ENCODE assay signal across 23 cellular contexts in genomic region chr12:33547084-33547483, GRCh38.
DNase-seq lines count a peak whose midpoint lies in the region; ATAC-seq, FAIRE-seq and TF ChIP-seq lines count a peak whose summit lies in the region.
"Had no signal": no experiment of that assay in that cellular context is flagged by ENCODE, and none has a peak within 500 bp of the region (broad histone marks: within the 10 kb centered on the region; RNA-seq: fewer than 3 reads in every experiment).

No MANE protein-coding gene starts in this region.

- no peak overlapping the region for H3K27ac ChIP-seq in HepG2 (ENCODE audit: extremely low read length, insufficient read depth, low read length)
- H3K27ac ChIP-seq in right lobe of liver: no peak overlapping the region
- H3K27ac ChIP-seq in body of pancreas: no peak overlapping the region
- no peak overlapping the region for H3K27ac ChIP-seq in pancreas
- H3K27ac ChIP-seq: 22Rv1; A549; BLaER1 treated with 17β-estradiol and CSF1 and Interleukin-3, amounts not matched to agents 10 nM and 100 nM; C4-2B had no signal

- no peaks in the 10 kb centered on the region for H3K36me3 ChIP-seq in HepG2 (replicated peaks in 1 of 2; ENCODE audit: control insufficient read depth in 1 of 2, insufficient read depth in 2 of 2, low read length in 2 of 2)
- no peaks in the 10 kb centered on the region for H3K36me3 ChIP-seq in right lobe of liver
- H3K36me3 ChIP-seq in body of pancreas (replicated peaks in 1 of 2; ENCODE audit: insufficient read depth in 1 of 2, low read depth in 2 of 2): no peaks in the 10 kb centered on the region
- no peaks in the 10 kb centered on the region for H3K36me3 ChIP-seq in pancreas
- H3K36me3 ChIP-seq: BLaER1 treated with 17β-estradiol and CSF1 and Interleukin-3, amounts not matched to agents 10 nM and 100 nM had no signal

- H3K79me2 ChIP-seq in HepG2 (ENCODE audit: insufficient read depth, low read length): no peaks in the 10 kb centered on the region

- DNase-seq in HepG2 (ENCODE audit: low spot score) (no peak), right lobe of liver (no peak), body of pancreas (peak in 1 of 4 donors; percentile 5), pancreas (peak in 1 of 6 donors; percentile 9), EL (no peak)
- no peak for DNase-seq in effector CD4-positive, alpha-beta T cell
- DNase-seq: AML-193; CD4-positive, alpha-beta memory T cell; CD4-positive, CD25-positive, alpha-beta regulatory T cell; CD8-positive, alpha-beta memory T cell; COR-L47; DMS 273 treated with DMSO at 0.1 percent for 48 hours; DMS53; DMS79; DND-41; GF-D8 had no signal

- H3K4me3 ChIP-seq in HepG2 (replicated peaks in 1 of 3; ENCODE audit: insufficient read depth in 1 of 3, low read depth in 2 of 3, low read length in 3 of 3) (no peak overlapping the region), right lobe of liver (no peak overlapping the region), body of pancreas (no peak overlapping the region), pancreas (no peak overlapping the region)
- H3K4me3 ChIP-seq: A549; BLaER1 treated with 17β-estradiol and CSF1 and Interleukin-3, amounts not matched to agents 10 nM and 100 nM had no signal

- in situ Hi-C loops in HepG2 (cut with HindIII; ENCODE audit: extremely low pct_ligation_motif_present, low pct_unique_long_range_greater_than_20kb): no loop called here

- H4K20me1 ChIP-seq in HepG2 (ENCODE audit: insufficient read depth, low read length): no peaks in the 10 kb centered on the region
- H4K20me1 ChIP-seq: BLaER1 treated with 17β-estradiol and CSF1 and Interleukin-3, amounts not matched to agents 10 nM and 100 nM had no signal

- FAIRE-seq in HepG2 (lab: Jason Lieb, UNC) (no peak), pancreas (lab: Jason Lieb, UNC) (no peak)
- FAIRE-seq: A549, G401.6, GM12891, GM19239 had no signal

- WGBS in HepG2 (ENCODE audit: low lambda C conversion rate): 0% methylated on average over 3 of the region's 3 CpGs
- 69% methylated on average over 3 of the region's 3 CpGs for WGBS in right lobe of liver (ENCODE audit: insufficient coverage, low coverage, low lambda C conversion rate, missing lambda C conversion rate)
- WGBS in body of pancreas, 2 donors: 25% methylated on average over 3 of the region's 3 CpGs
- WGBS in pancreas, 2 donors: 26 to 37% methylated on average over 3 of the region's 3 CpGs

- TF ChIP-seq RAD21 in HepG2 (CRISPR knock-in tag; IDR thresholded peaks at IDR 0.05): no peak

- TF ChIP-seq EP300 in HepG2 (IDR thresholded peaks at IDR 0.05; ENCODE audit: low read depth in 2 of 2, low read length in 2 of 2) (no peak), HepG2 (CRISPR knock-in tag; IDR thresholded peaks at IDR 0.05; ENCODE audit: borderline replicate concordance) (no peak)

- TF ChIP-seq CTCF in HepG2 (CRISPR knock-in tag; IDR thresholded peaks at IDR 0.05) (no peak), right lobe of liver (IDR thresholded peaks at IDR 0.05) (no peak), body of pancreas (IDR thresholded peaks at IDR 0.05) (no peak), pancreas (IDR thresholded peaks at IDR 0.05) (no peak)

- H3K4me1 ChIP-seq in HepG2 (ENCODE audit: insufficient read depth, low read length) (no peaks in the 10 kb centered on the region), right lobe of liver (no peaks in the 10 kb centered on the region), body of pancreas (no peaks in the 10 kb centered on the region), pancreas (no peaks in the 10 kb centered on the region)
- H3K4me1 ChIP-seq: A549; BLaER1 treated with 17β-estradiol and CSF1 and Interleukin-3, amounts not matched to agents 10 nM and 100 nM had no signal

- H3K4me2 ChIP-seq in HepG2 (ENCODE audit: low read depth, low read length): no peak overlapping the region
- H3K4me2 ChIP-seq: A549; BLaER1 treated with 17β-estradiol and CSF1 and Interleukin-3, amounts not matched to agents 10 nM and 100 nM had no signal

- intact Hi-C loops in HepG2 (cut with micrococcal nuclease; ENCODE audit: unreplicated experiment) (no loop called here), right lobe of liver (cut with DNase I) (no loop called here), body of pancreas (cut with DNase I) (no loop called here), pancreas (cut with DNase I) (no loop called here)

- TF ChIP-seq POLR2A in HepG2 (IDR thresholded peaks at IDR 0.05; ENCODE audit: insufficient read depth in 1 of 2, low read depth in 2 of 2, low read length in 2 of 2): no peak
- no peak for TF ChIP-seq POLR2A in right lobe of liver (IDR thresholded peaks at IDR 0.05)
- TF ChIP-seq POLR2A in body of pancreas (IDR thresholded peaks at IDR 0.05): no peak

- CTCF ChIA-PET in HepG2 (lab: Yijun Ruan, JAX; ENCODE audit: low intra/inter-chr PET ratio, low total read pairs): no interaction called here

- H2AFZ ChIP-seq in HepG2 (ENCODE audit: low read length): no peak overlapping the region

- H3K27me3 ChIP-seq in HepG2 (ENCODE audit: control insufficient read depth in 1 of 2, insufficient read depth in 2 of 2, low read length in 2 of 2): no peaks in the 10 kb centered on the region; a peak in 1 of 5 replicates
- no peaks in the 10 kb centered on the region for H3K27me3 ChIP-seq in right lobe of liver
- no peaks in the 10 kb centered on the region for H3K27me3 ChIP-seq in body of pancreas
- no peaks in the 10 kb centered on the region for H3K27me3 ChIP-seq in pancreas
- H3K27me3 ChIP-seq: BLaER1 treated with 17β-estradiol and CSF1 and Interleukin-3, amounts not matched to agents 10 nM and 100 nM had no signal

- no peak overlapping the region for H3K9ac ChIP-seq in HepG2 (ENCODE audit: insufficient read depth, low read depth, low read length)
- H3K9ac ChIP-seq: BLaER1 treated with 17β-estradiol and CSF1 and Interleukin-3, amounts not matched to agents 10 nM and 100 nM had no signal

- ATAC-seq in HepG2: no peak
- no peak for ATAC-seq in right lobe of liver
- peak; percentile 45 for ATAC-seq in body of pancreas
- ATAC-seq in pancreas: peak in 3 of 4 donors; percentile 48 to 59 (median 55)
- ATAC-seq: A549 had no signal

- POLR2A ChIA-PET in HepG2 (lab: Yijun Ruan, JAX): no interaction called here

- no TSS peak for BruUV-seq in HepG2 (replicated peaks; lab: Mats Ljungman, UMichigan)

- H3K9me3 ChIP-seq in HepG2 (ENCODE audit: low read length): peaks cover 21% of the 10 kb centered on the region
- no peaks in the 10 kb centered on the region for H3K9me3 ChIP-seq in right lobe of liver
- H3K9me3 ChIP-seq in body of pancreas: no peaks in the 10 kb centered on the region
- no peaks in the 10 kb centered on the region for H3K9me3 ChIP-seq in pancreas

TF ChIP-seq in HepG2, 621 proteins besides CTCF, POLR2A, EP300 and RAD21:
- no peak for TF ChIP-seq ZNF7 (CRISPR knock-in tag; IDR thresholded peaks at IDR 0.05)
- no peak for TF ChIP-seq YY1 (IDR thresholded peaks at IDR 0.05; ENCODE audit: insufficient read depth, insufficient replicate concordance, low read depth, low read length)
- TF ChIP-seq HNRNPH1 (optimal IDR thresholded peaks at IDR 0.05; ENCODE audit: low read depth, low read length): no peak
- 0 out of 2 replicates have a peak, but pooled peaks have one; percentile 7 for TF ChIP-seq MAFF (IDR thresholded peaks at IDR 0.05; ENCODE audit: low read depth, low read length)
- TF ChIP-seq MAFK (conservative IDR thresholded peaks at IDR 0.05 in 1 of 2, IDR thresholded peaks at IDR 0.05 in 1 of 2; ENCODE audit: low read length in 2 of 2): 0 out of 4 replicates have a peak, but pooled peaks of 1 of the 2 experiments have one; percentile 7

Comparison
In these comparisons a context has a peak if more than half of its experiments do, and no peak if none do; other contexts are left out.
1. ATAC-seq: peak in body of pancreas (single experiment) and pancreas (3 of 4); none in HepG2 (single experiment) and right lobe of liver (0 of 4).